In the genomic region with DNA sequence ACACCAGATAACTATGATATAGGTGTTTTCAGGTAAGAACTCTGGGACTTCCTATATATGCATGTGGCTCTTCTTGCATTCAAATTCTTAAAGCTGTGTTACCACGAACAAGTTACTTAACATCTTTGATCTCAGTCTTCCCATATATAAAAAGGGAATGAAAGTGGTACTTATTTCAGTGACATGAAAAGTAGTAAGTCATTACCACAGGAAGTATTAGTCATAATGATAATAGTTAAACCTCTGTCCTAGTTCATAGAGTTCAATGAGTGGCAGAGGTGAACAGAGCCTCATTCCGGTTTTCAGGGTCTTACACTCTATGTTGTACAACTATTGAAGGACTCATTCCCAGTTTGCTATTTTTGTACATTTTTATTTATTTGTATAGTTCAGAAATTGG, we compare ENCODE assay signal across 11 cellular contexts.
A peak's percentile ranks its signal among the peaks of the same experiment; 100 is the strongest.
DNase-seq lines count a peak whose midpoint lies in the region; ATAC-seq lines count a peak whose summit lies in the region.
"Had no signal": no experiment of that assay in that cellular context is flagged by ENCODE, and none has a peak within 500 bp of the region (broad histone marks: within the 10 kb centered on the region; RNA-seq: fewer than 3 reads in every experiment).

No MANE protein-coding gene starts in this region.

- H3K36me3 ChIP-seq in H7 (replicated peaks; ENCODE audit: control insufficient read depth, insufficient read depth, low read length), result no peaks in the 10 kb centered on the region

- no peaks in the 10 kb centered on the region for H3K27me3 ChIP-seq in H7 (ENCODE audit: control insufficient read depth, insufficient read depth, low read length)

- no peak overlapping the region for H3K4me3 ChIP-seq in H7 (ENCODE audit: insufficient read depth, low read depth, low read length)
- H3K4me3 ChIP-seq: GM23248 had no signal

- DNase-seq in A172 (ENCODE audit: low spot score) (peak; percentile 1), SIG-M5 treated with dmso at 0.1 percent for 504 hours (lab: John Stamatoyannopoulos, UW; ENCODE audit: unreplicated experiment) (no peak), H7 (no peak), NAMALWA (ENCODE audit: low spot score) (no peak), epidermal melanocyte (ENCODE audit: insufficient read length, low spot score) (no peak)
- DNase-seq: dermis blood vessel endothelial cell; GM23248; NK-92 treated with Interleukin-12 subunit alpha and Interleukin-12 subunit beta, amount 100 ng/mL, for 24 hours had no signal

- ATAC-seq in GM19351 (IDR thresholded peaks at IDR 0.05; ENCODE audit: unreplicated experiment) (peak; percentile 93), HG02885 (IDR thresholded peaks at IDR 0.05; ENCODE audit: poor library complexity, unreplicated experiment) (peak; percentile 91), HG03575 (IDR thresholded peaks at IDR 0.05; ENCODE audit: extremely low read depth, insufficient number of reproducible peaks, low FRiP score, unreplicated experiment) (peak; percentile 84)
